Comparison of ENCODE assay signal across 12 cellular contexts in genomic region chr1:156233421-156234127, GRCh38. TPM values are rescaled to one million over a fixed set of nuclear protein-coding genes. Genes with fewer than 3 reads are reported as not detected.
DNase-seq lines count a peak whose midpoint lies in the region; FAIRE-seq and TF ChIP-seq lines count a peak whose summit lies in the region.
"Had no signal": no experiment of that assay in that cellular context is flagged by ENCODE, and none has a peak within 500 bp of the region (broad histone marks: within the 10 kb centered on the region; RNA-seq: fewer than 3 reads in every experiment).

No MANE protein-coding gene starts in this region.

- DNase-seq in activated T-cell treated with anti-CD3 and anti-CD28 coated beads, Interleukin-2, amount 50 U/mL, for 24 hours, result no peak
- DNase-seq in activated T-cell treated with anti-CD3 and anti-CD28 coated beads, Interleukin-2, amount 50 U/mL, for 1 hour, result no peak
- no peak for DNase-seq in activated T-helper 2 cell treated with anti-CD3 and anti-CD28 coated beads, Interferon-gamma antibody, Interleukin-2, Interleukin-4, amounts not matched to agents 10 μg/mL and 5 μg/mL and 100 μg/mL, durations not matched to agents 14 hours and 24 hours and 36 hours (ENCODE audit: low spot score)
- DNase-seq in foreskin fibroblast (peak; percentile 67 to 85), urothelium cell line (ENCODE audit: low spot score) (peak; percentile 61), SKM-1 treated with dmso at 0.1 percent for 144 hours (lab: John Stamatoyannopoulos, UW; ENCODE audit: unreplicated experiment) (no peak), ascending aorta (ENCODE audit: low spot score in 2 of 2) (no peak), SK-N-DZ (ENCODE audit: low spot score) (no peak)
- DNase-seq: stimulated activated naive CD4-positive, alpha-beta T cell treated with Interleukin-2 at 50 U/mL for 16 hours had no signal

- H3K4me3 ChIP-seq in foreskin fibroblast (ENCODE audit: low read depth in 1 of 2, low read length in 2 of 2), result no peak overlapping the region
- H3K4me3 ChIP-seq in ascending aorta, result no peak overlapping the region

- no peaks in the 10 kb centered on the region for H3K9me3 ChIP-seq in ascending aorta

- H3K4me1 ChIP-seq in ascending aorta, result no peaks in the 10 kb centered on the region

- peaks cover 87% of the 10 kb centered on the region for H3K36me3 Mint-ChIP-seq in activated T-cell treated with anti-CD3 and anti-CD28 coated beads, Interleukin-2, amount 50 U/mL, for 24 hours (ENCODE audit: low read depth)
- H3K36me3 Mint-ChIP-seq in activated T-helper 2 cell treated with anti-CD3 and anti-CD28 coated beads, Interferon-gamma antibody, Interleukin-2, Interleukin-4, amounts not matched to agents 10 μg/mL and 5 μg/mL and 100 μg/mL, durations not matched to agents 14 hours and 24 hours and 36 hours (ENCODE audit: low read depth), result peaks cover 55% of the 10 kb centered on the region

- H3K9me3 Mint-ChIP-seq in activated T-cell treated with anti-CD3 and anti-CD28 coated beads, Interleukin-2, amount 50 U/mL, for 24 hours, result no peaks in the 10 kb centered on the region
- no peaks in the 10 kb centered on the region for H3K9me3 Mint-ChIP-seq in activated T-helper 2 cell treated with anti-CD3 and anti-CD28 coated beads, Interferon-gamma antibody, Interleukin-2, Interleukin-4, amounts not matched to agents 10 μg/mL and 5 μg/mL and 100 μg/mL, durations not matched to agents 14 hours and 24 hours and 36 hours

- H3K4me1 Mint-ChIP-seq in activated T-cell treated with anti-CD3 and anti-CD28 coated beads, Interleukin-2, amount 50 U/mL, for 24 hours (ENCODE audit: low read depth), result peaks cover 18% of the 10 kb centered on the region
- peaks cover 8% of the 10 kb centered on the region for H3K4me1 Mint-ChIP-seq in activated T-helper 2 cell treated with anti-CD3 and anti-CD28 coated beads, Interferon-gamma antibody, Interleukin-2, Interleukin-4, amounts not matched to agents 10 μg/mL and 5 μg/mL and 100 μg/mL, durations not matched to agents 14 hours and 24 hours and 36 hours (ENCODE audit: low read depth)

- H3K27ac ChIP-seq in ascending aorta, result no peak overlapping the region

- H3K27ac Mint-ChIP-seq in activated T-cell treated with anti-CD3 and anti-CD28 coated beads, Interleukin-2, amount 50 U/mL, for 24 hours, result peak overlapping the region; percentile 72
- H3K27ac Mint-ChIP-seq in activated T-helper 2 cell treated with anti-CD3 and anti-CD28 coated beads, Interferon-gamma antibody, Interleukin-2, Interleukin-4, amounts not matched to agents 10 μg/mL and 5 μg/mL and 100 μg/mL, durations not matched to agents 14 hours and 24 hours and 36 hours, result peak overlapping the region; percentile 42

- no peak overlapping the region for H3K4me3 Mint-ChIP-seq in activated T-cell treated with anti-CD3 and anti-CD28 coated beads, Interleukin-2, amount 50 U/mL, for 24 hours
- H3K4me3 Mint-ChIP-seq in activated T-helper 2 cell treated with anti-CD3 and anti-CD28 coated beads, Interferon-gamma antibody, Interleukin-2, Interleukin-4, amounts not matched to agents 10 μg/mL and 5 μg/mL and 100 μg/mL, durations not matched to agents 14 hours and 24 hours and 36 hours (ENCODE audit: low read depth), result no peak overlapping the region

- H3K27me3 ChIP-seq in ascending aorta, result no peaks in the 10 kb centered on the region

- H3K36me3 ChIP-seq in ascending aorta, result peaks cover 50 to 52% of the 10 kb centered on the region in 2 donors

- intact Hi-C loops in activated T-helper 2 cell treated with anti-CD3 and anti-CD28 coated beads, Interferon-gamma antibody, Interleukin-2, Interleukin-4, amounts not matched to agents 10 μg/mL and 5 μg/mL and 100 μg/mL, durations not matched to agents 14 hours and 24 hours and 36 hours (cut with micrococcal nuclease), result no loop called here
- intact Hi-C loops in ascending aorta (cut with DNase I), result no loop called here

- TF ChIP-seq CTCF in foreskin fibroblast (IDR thresholded peaks at IDR 0.05; ENCODE audit: low read depth, low read length) (no peak), ascending aorta (IDR thresholded peaks at IDR 0.05) (no peak)

- no peaks in the 10 kb centered on the region for H3K27me3 Mint-ChIP-seq in activated T-cell treated with anti-CD3 and anti-CD28 coated beads, Interleukin-2, amount 50 U/mL, for 24 hours
- H3K27me3 Mint-ChIP-seq in activated T-helper 2 cell treated with anti-CD3 and anti-CD28 coated beads, Interferon-gamma antibody, Interleukin-2, Interleukin-4, amounts not matched to agents 10 μg/mL and 5 μg/mL and 100 μg/mL, durations not matched to agents 14 hours and 24 hours and 36 hours (ENCODE audit: low read depth), result no peaks in the 10 kb centered on the region

- no peak for FAIRE-seq in urothelium cell line (lab: Jason Lieb, UNC)
- FAIRE-seq: A204.1 had no signal

RNA-seq across cellular contexts. Expression of gene BGLAP, which starts 8.4 kb away (rescaled TPM):
- total RNA-seq in activated T-helper 2 cell treated with anti-CD3 and anti-CD28 coated beads, Interferon-gamma antibody, Interleukin-2, Interleukin-4, amounts not matched to agents 10 μg/mL and 5 μg/mL and 100 μg/mL, durations not matched to agents 14 hours and 24 hours and 36 hours, result 1.7 and 2.2 TPM in 2 replicates
- 19.1 TPM for total RNA-seq in ascending aorta
- polyA plus RNA-seq in SK-N-DZ (2014; cell fraction: cytosol; rRNA removed), result 0.45 and 0.74 TPM in 2 replicates
- 5.9 and 10.0 TPM in 2 replicates for polyA plus RNA-seq in SK-N-DZ (2014; cell fraction: nucleus; rRNA removed)
- total RNA-seq: G401, kidney epithelial cell had no signal

RNA-seq across cellular contexts. Expression of gene PAQR6, which starts 14.3 kb away (rescaled TPM):
- total RNA-seq in activated T-helper 2 cell treated with anti-CD3 and anti-CD28 coated beads, Interferon-gamma antibody, Interleukin-2, Interleukin-4, amounts not matched to agents 10 μg/mL and 5 μg/mL and 100 μg/mL, durations not matched to agents 14 hours and 24 hours and 36 hours, result 5.8 and 7.1 TPM in 2 replicates
- not detected for total RNA-seq in ascending aorta
- polyA plus RNA-seq in SK-N-DZ (2014; cell fraction: cytosol; rRNA removed), result 4.4 and 6.1 TPM in 2 replicates
- 86.1 and 87.6 TPM in 2 replicates for polyA plus RNA-seq in SK-N-DZ (2014; cell fraction: nucleus; rRNA removed)

RNA-seq across cellular contexts. Expression of gene PMF1, which starts 20.8 kb away (rescaled TPM):
- total RNA-seq in activated T-helper 2 cell treated with anti-CD3 and anti-CD28 coated beads, Interferon-gamma antibody, Interleukin-2, Interleukin-4, amounts not matched to agents 10 μg/mL and 5 μg/mL and 100 μg/mL, durations not matched to agents 14 hours and 24 hours and 36 hours, result 115 and 117 TPM in 2 replicates
- 61.4 TPM for total RNA-seq in ascending aorta
- polyA plus RNA-seq in SK-N-DZ (2014; cell fraction: cytosol; rRNA removed), result 180 and 248 TPM in 2 replicates
- 96.3 and 121 TPM in 2 replicates for polyA plus RNA-seq in SK-N-DZ (2014; cell fraction: nucleus; rRNA removed)

RNA-seq across cellular contexts. Expression of gene SLC25A44, which starts 39.7 kb away (rescaled TPM):
- 62.6 and 63.7 TPM in 2 replicates for total RNA-seq in activated T-helper 2 cell treated with anti-CD3 and anti-CD28 coated beads, Interferon-gamma antibody, Interleukin-2, Interleukin-4, amounts not matched to agents 10 μg/mL and 5 μg/mL and 100 μg/mL, durations not matched to agents 14 hours and 24 hours and 36 hours
- 13.5 TPM for total RNA-seq in ascending aorta
- 16.7 and 16.9 TPM in 2 replicates for polyA plus RNA-seq in SK-N-DZ (2014; cell fraction: cytosol; rRNA removed)
- 9.0 and 15.9 TPM in 2 replicates for polyA plus RNA-seq in SK-N-DZ (2014; cell fraction: nucleus; rRNA removed)

RNA-seq across cellular contexts. Expression of gene SMG5, which starts 49.1 kb away (rescaled TPM):
- total RNA-seq in activated T-helper 2 cell treated with anti-CD3 and anti-CD28 coated beads, Interferon-gamma antibody, Interleukin-2, Interleukin-4, amounts not matched to agents 10 μg/mL and 5 μg/mL and 100 μg/mL, durations not matched to agents 14 hours and 24 hours and 36 hours, result 83.2 and 89.3 TPM in 2 replicates
- total RNA-seq in ascending aorta, result 76.5 TPM
- 113 and 122 TPM in 2 replicates for polyA plus RNA-seq in SK-N-DZ (2014; cell fraction: cytosol; rRNA removed)
- 400 and 461 TPM in 2 replicates for polyA plus RNA-seq in SK-N-DZ (2014; cell fraction: nucleus; rRNA removed)

Comparison
In these comparisons a context has a peak if more than half of its experiments do, and no peak if none do; other contexts are left out.
1. DNase-seq: peak in foreskin fibroblast (2 of 2) and urothelium cell line (single experiment); none in activated T-cell treated with anti-CD3 and anti-CD28 coated beads, Interleukin-2, amount 50 U/mL, for 24 hours (single experiment), activated T-cell treated with anti-CD3 and anti-CD28 coated beads, Interleukin-2, amount 50 U/mL, for 1 hour (single experiment), activated T-helper 2 cell treated with anti-CD3 and anti-CD28 coated beads, Interferon-gamma antibody, Interleukin-2, Interleukin-4, amounts not matched to agents 10 μg/mL and 5 μg/mL and 100 μg/mL, durations not matched to agents 14 hours and 24 hours and 36 hours (single experiment), SKM-1 treated with dmso at 0.1 percent for 144 hours (single experiment), ascending aorta (0 of 2) and SK-N-DZ (single experiment).